ENCODE assay signal across 9 cellular contexts in genomic region chr7:107948645-107949442, GRCh38. TPM values are rescaled to one million over a fixed set of nuclear protein-coding genes. Genes with fewer than 3 reads are reported as not detected.
DNase-seq lines count a peak whose midpoint lies in the region; ATAC-seq, FAIRE-seq and TF ChIP-seq lines count a peak whose summit lies in the region.
"Had no signal": no experiment of that assay in that cellular context is flagged by ENCODE, and none has a peak within 500 bp of the region (broad histone marks: within the 10 kb centered on the region; RNA-seq: fewer than 3 reads in every experiment).

No MANE protein-coding gene starts in this region.

- H3K27me3 Mint-ChIP-seq in WTC11 (ENCODE audit: low read depth) (no peaks in the 10 kb centered on the region), CD14-positive monocyte (ENCODE audit: low read depth in 3 of 3) (peaks cover 2% of the 10 kb centered on the region in 3 donors)

- ATAC-seq in WTC11 (no peak), gastroesophageal sphincter (no peak), HG02642 (IDR thresholded peaks at IDR 0.05; ENCODE audit: poor library complexity, unreplicated experiment) (no peak), HG02798 (IDR thresholded peaks at IDR 0.05; ENCODE audit: poor library complexity, unreplicated experiment) (no peak)

- peaks cover 0 to 55% of the 10 kb centered on the region in 2 donors for H3K36me3 ChIP-seq in gastroesophageal sphincter
- peaks cover 0 to 22% of the 10 kb centered on the region in 2 donors for H3K36me3 ChIP-seq in small intestine (ENCODE audit: control insufficient read depth in 2 of 2, insufficient read depth in 2 of 2, low read length in 2 of 2)

- peak; percentile 51 for DNase-seq in H4 (ENCODE audit: low spot score)
- no peak for DNase-seq in WTC11 (ENCODE audit: low spot score)
- DNase-seq in small intestine: peak; percentile 77
- DNase-seq in CD14-positive monocyte (ENCODE audit: low spot score): no peak
- no peak for DNase-seq in medulla oblongata (ENCODE audit: extremely low spot score)
- DNase-seq: caudate nucleus had no signal

- H3K4me1 Mint-ChIP-seq in WTC11 (peaks cover 28% of the 10 kb centered on the region), CD14-positive monocyte (no peaks in the 10 kb centered on the region)

- H3K9me3 Mint-ChIP-seq in WTC11: no peaks in the 10 kb centered on the region
- peaks cover 0 to 1% (median 0%) of the 10 kb centered on the region in 7 donors for H3K9me3 Mint-ChIP-seq in CD14-positive monocyte

- TF ChIP-seq POLR2A in gastroesophageal sphincter (IDR thresholded peaks at IDR 0.05): no peak

- POLR2A ChIA-PET in WTC11 (lab: Charles Lee): no interaction called here

- CTCF ChIA-PET in WTC11 (lab: Charles Lee): no interaction called here

- intact Hi-C loops in CD14-positive monocyte (cut with micrococcal nuclease): no loop called here

- H3K27ac Mint-ChIP-seq in WTC11: peak overlapping the region; percentile 71; the same call in 1 of the 2 replicates
- H3K27ac Mint-ChIP-seq in CD14-positive monocyte: no peak overlapping the region

- WGBS in gastroesophageal sphincter (ENCODE audit: low coverage in 1 of 2), 2 donors: 42 to 63% methylated on average over 4 to 7 of the region's 7 CpGs
- 19 to 53% (median 44%) methylated on average over 7 of the region's 7 CpGs for WGBS in small intestine, 3 donors

- TF ChIP-seq CTCF in WTC11 (IDR thresholded peaks at IDR 0.05) (no peak), gastroesophageal sphincter (IDR thresholded peaks at IDR 0.05) (no peak), CD14-positive monocyte (IDR thresholded peaks at IDR 0.05) (no peak)

- no peak for TF ChIP-seq EP300 in gastroesophageal sphincter (IDR thresholded peaks at IDR 0.05)

- H3K4me3 ChIP-seq in gastroesophageal sphincter: no peak overlapping the region
- no peak overlapping the region for H3K4me3 ChIP-seq in small intestine (ENCODE audit: low read depth in 1 of 2, low read length in 2 of 2)

- H3K4me1 ChIP-seq in gastroesophageal sphincter (peaks cover 8 to 73% (median 11%) of the 10 kb centered on the region in 3 donors), small intestine (ENCODE audit: control insufficient read depth in 2 of 2, insufficient read depth in 1 of 2, low read depth in 1 of 2, low read length in 1 of 2) (peaks cover 0 to 5% of the 10 kb centered on the region in 2 donors)

- H3K27me3 ChIP-seq in gastroesophageal sphincter (no peaks in the 10 kb centered on the region), small intestine (ENCODE audit: control insufficient read depth in 2 of 2, insufficient read depth in 2 of 2, low read length in 2 of 2) (no peaks in the 10 kb centered on the region)

- H3K36me3 Mint-ChIP-seq in WTC11 (peaks cover 56% of the 10 kb centered on the region), CD14-positive monocyte (no peaks in the 10 kb centered on the region)

- H3K4me3 Mint-ChIP-seq in WTC11 (no peak overlapping the region), CD14-positive monocyte (no peak overlapping the region)

- no peak for FAIRE-seq in small intestine (lab: Jason Lieb, UNC)

- no peaks in the 10 kb centered on the region for H3K9me3 ChIP-seq in gastroesophageal sphincter
- no peaks in the 10 kb centered on the region for H3K9me3 ChIP-seq in small intestine (ENCODE audit: control insufficient read depth, low read depth)

- peak overlapping the region; percentile 16 to 58 (median 51) for H3K27ac ChIP-seq in gastroesophageal sphincter
- peak overlapping the region in 1 of 2 donors; percentile 48 for H3K27ac ChIP-seq in small intestine (ENCODE audit: low read depth in 1 of 2, low read length in 1 of 2)

TF ChIP-seq in WTC11, 78 proteins besides CTCF, POLR2A, EP300 and RAD21:
- TF ChIP-seq CREM (CRISPR knock-in tag; IDR thresholded peaks at IDR 0.05): no peak

RNA-seq across cellular contexts. Expression of gene LAMB1, which starts 54.1 kb away (rescaled TPM):
- 128 and 140 TPM in 2 replicates for total RNA-seq in H4 (2014; rRNA removed; shearing (Covaris generic))
- 77.8 to 101 TPM (median 78.4 TPM) in 3 replicates for total RNA-seq in WTC11 (2021)
- total RNA-seq in gastroesophageal sphincter: 100 to 1,000 TPM; 130 to 193 (median 179) TPM
- polyA plus RNA-seq in small intestine: 100 to 1,000 TPM in 1 of 3 donors, 10 to 100 TPM in 2; 15.9 to 124 (median 19.5) TPM
- polyA plus RNA-seq in CD14-positive monocyte: under 1 TPM in 1 of 2 donors, not detected in 1; 0.42 TPM

RNA-seq across cellular contexts. Expression of gene DLD, which starts 57.9 kb away (rescaled TPM):
- total RNA-seq in H4 (2014; rRNA removed; shearing (Covaris generic)): 127 and 130 TPM in 2 replicates
- 72.1 to 79.9 TPM (median 75.6 TPM) in 3 replicates for total RNA-seq in WTC11 (2021)
- 100 to 1,000 TPM in 3 of 4 donors, 10 to 100 TPM in 1; 79.3 to 246 (median 148) TPM for total RNA-seq in gastroesophageal sphincter
- 100 to 1,000 TPM in 1 of 3 donors, 10 to 100 TPM in 2; 45.4 to 153 (median 72.0) TPM for polyA plus RNA-seq in small intestine
- polyA plus RNA-seq in CD14-positive monocyte: 10 to 100 TPM; 54.5 to 73.6 TPM

Comparison
In these comparisons a context has a peak if more than half of its experiments do, and no peak if none do; other contexts are left out.
1. DNase-seq: peak in H4 (single experiment) and small intestine (single experiment); none in WTC11 (single experiment), CD14-positive monocyte (single experiment) and medulla oblongata (single experiment).